ENCODE assay signal across 8 cellular contexts in the genomic region with DNA sequence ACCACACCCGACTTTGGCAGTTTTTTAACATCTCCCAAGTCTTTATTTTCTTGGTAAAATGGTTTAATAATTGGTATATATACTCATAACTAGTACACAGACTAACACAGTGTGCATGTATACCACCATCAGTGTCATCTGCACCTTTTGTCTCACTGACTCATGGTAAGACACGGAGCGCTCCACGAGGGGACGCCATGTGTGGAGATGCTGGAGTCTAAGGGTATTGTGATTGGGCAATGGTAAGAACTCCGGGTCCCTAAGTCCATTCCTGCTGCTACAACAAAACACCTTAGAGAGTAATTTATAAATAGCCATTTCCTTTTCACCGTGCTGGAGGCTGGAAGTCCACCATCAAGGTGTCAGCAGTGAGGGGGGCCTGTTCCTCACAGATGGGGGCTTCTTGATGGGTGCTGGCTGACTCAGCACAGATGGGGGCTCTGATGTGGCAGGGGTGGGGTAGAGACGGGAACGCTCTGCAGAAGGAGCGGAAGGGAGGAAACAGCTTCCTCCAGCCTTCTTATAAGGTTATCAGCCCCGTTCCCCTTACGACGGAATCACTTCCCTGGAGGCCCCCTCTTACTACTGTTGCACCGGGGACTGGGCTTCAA. TPM values are rescaled to one million over a fixed set of nuclear protein-coding genes. Genes with fewer than 3 reads are reported as not detected.
A peak's percentile ranks its signal among the peaks of the same experiment; 100 is the strongest.
DNase-seq lines count a peak whose midpoint lies in the region; ATAC-seq lines count a peak whose summit lies in the region.

No MANE protein-coding gene starts in this region.

- H3K4me3 Mint-ChIP-seq in activated CD8-positive, alpha-beta T cell treated with anti-CD3 and anti-CD28 coated beads, Interleukin-2, amount 10 ng/mL, durations not matched to agents 7 days and 5 days: peak overlapping the region; percentile 83

- H3K27ac Mint-ChIP-seq in activated CD8-positive, alpha-beta T cell treated with anti-CD3 and anti-CD28 coated beads, Interleukin-2, amount 10 ng/mL, durations not matched to agents 7 days and 5 days: peak overlapping the region; percentile 95

- H3K27ac ChIP-seq in iPS-20b (ENCODE audit: low read length): no peak overlapping the region

- CTCF ChIA-PET in activated CD8-positive, alpha-beta T cell treated with anti-CD3 and anti-CD28 coated beads, Interleukin-2, amount 10 ng/mL, durations not matched to agents 7 days and 5 days (lab: Charles Lee): interaction anchor here (0.8 to 2.5 kb wide), 6 partner anchors 11 to 479 kb away, joined by 3 to 12 read pairs (median 5); no protein-coding TSS in a partner anchor

- H3K4me3 ChIP-seq in iPS-20b (ENCODE audit: low read length): peak overlapping the region; percentile 79; the same call in 1 of the 2 replicates

- no peaks in the 10 kb centered on the region for H3K9me3 ChIP-seq in iPS-20b (ENCODE audit: insufficient read depth, low read depth, low read length)

- no peak for DNase-seq in activated CD8-positive, alpha-beta T cell treated with anti-CD3 and anti-CD28 coated beads, Interleukin-2, amount 10 ng/mL, durations not matched to agents 7 days and 5 days
- DNase-seq in stimulated activated CD8-positive, alpha-beta memory T cell treated with anti-CD3 and anti-CD28 coated beads, Interleukin-12 subunit alpha, Interleukin-12 subunit beta, amount 100 ng/mL, for 4 hours (ENCODE audit: low read depth): peak; percentile 2

- POLR2A ChIA-PET in activated CD8-positive, alpha-beta T cell treated with anti-CD3 and anti-CD28 coated beads, Interleukin-2, amount 10 ng/mL, durations not matched to agents 7 days and 5 days (lab: Charles Lee): interaction anchor here (1.0 to 1.9 kb wide), 4 partner anchors 11 to 28 kb away, joined by 3 to 9 read pairs (median 5); no protein-coding TSS in a partner anchor

- H3K36me3 ChIP-seq in iPS-20b (ENCODE audit: insufficient read depth, low read depth, low read length): no peaks in the 10 kb centered on the region

- peak; percentile 8 for ATAC-seq in HG03039 (IDR thresholded peaks at IDR 0.05; ENCODE audit: unreplicated experiment)
- no peak for ATAC-seq in activated CD8-positive, alpha-beta T cell treated with anti-CD3 and anti-CD28 coated beads, Interleukin-2, amount 10 ng/mL, durations not matched to agents 7 days and 5 days
- no peak for ATAC-seq in GM19351 (IDR thresholded peaks at IDR 0.05; ENCODE audit: unreplicated experiment)
- ATAC-seq in HG03159 (IDR thresholded peaks at IDR 0.05; ENCODE audit: unreplicated experiment): no peak
- no peak for ATAC-seq in GM18519 (IDR thresholded peaks at IDR 0.05; ENCODE audit: low FRiP score, unreplicated experiment)
- no peak for ATAC-seq in GM18520 (IDR thresholded peaks at IDR 0.05; ENCODE audit: unreplicated experiment)

- H3K27me3 ChIP-seq in iPS-20b (ENCODE audit: insufficient read depth, low read length): peaks cover 54% of the 10 kb centered on the region

- peaks cover 10% of the 10 kb centered on the region for H3K36me3 Mint-ChIP-seq in activated CD8-positive, alpha-beta T cell treated with anti-CD3 and anti-CD28 coated beads, Interleukin-2, amount 10 ng/mL, durations not matched to agents 7 days and 5 days (ENCODE audit: low read depth)

- peaks cover 6% of the 10 kb centered on the region; the same call in 1 of the 2 replicates for H3K4me1 ChIP-seq in iPS-20b (ENCODE audit: insufficient read depth, low read length)

- H3K9ac ChIP-seq in iPS-20b (ENCODE audit: low read depth, low read length): peak overlapping the region; percentile 63; the same call in 1 of the 2 replicates

- H3K4me1 Mint-ChIP-seq in activated CD8-positive, alpha-beta T cell treated with anti-CD3 and anti-CD28 coated beads, Interleukin-2, amount 10 ng/mL, durations not matched to agents 7 days and 5 days (ENCODE audit: low read depth): peaks cover 29% of the 10 kb centered on the region

- H3K27me3 Mint-ChIP-seq in activated CD8-positive, alpha-beta T cell treated with anti-CD3 and anti-CD28 coated beads, Interleukin-2, amount 10 ng/mL, durations not matched to agents 7 days and 5 days (ENCODE audit: low read depth): no peaks in the 10 kb centered on the region

- no peaks in the 10 kb centered on the region for H3K9me3 Mint-ChIP-seq in activated CD8-positive, alpha-beta T cell treated with anti-CD3 and anti-CD28 coated beads, Interleukin-2, amount 10 ng/mL, durations not matched to agents 7 days and 5 days (ENCODE audit: insufficient read depth)

RNA-seq across cellular contexts. Expression of gene EDAR, which starts 42.0 kb away (rescaled TPM):
- total RNA-seq in activated CD8-positive, alpha-beta T cell treated with anti-CD3 and anti-CD28 coated beads, Interleukin-2, amount 10 ng/mL, durations not matched to agents 7 days and 5 days: not detected
